ENCODE assay signal across 8 cellular contexts in genomic region chr3:15636028-15636709, GRCh38. TPM values are rescaled to one million over a fixed set of nuclear protein-coding genes. Genes with fewer than 3 reads are reported as not detected.
DNase-seq lines count a peak whose midpoint lies in the region; ATAC-seq and TF ChIP-seq lines count a peak whose summit lies in the region.

No MANE protein-coding gene starts in this region.

- H3K36me3 Mint-ChIP-seq in activated T-cell treated with anti-CD3 and anti-CD28 coated beads, Interleukin-2, amount 50 U/mL, for 4 hours (ENCODE audit: insufficient read depth), result peaks cover 6% of the 10 kb centered on the region

- H3K4me3 Mint-ChIP-seq in activated T-cell treated with anti-CD3 and anti-CD28 coated beads, Interleukin-2, amount 50 U/mL, for 4 hours, result peak overlapping the region; percentile 51

- H3K27me3 ChIP-seq in left ventricle myocardium inferior (ENCODE audit: low read depth) (no peaks in the 10 kb centered on the region), BE2C (no peaks in the 10 kb centered on the region)

- peak overlapping the region; percentile 7 for H3K4me3 ChIP-seq in left ventricle myocardium inferior
- H3K4me3 ChIP-seq in BE2C (ENCODE audit: low read depth, low read length), result no peak overlapping the region

- H3K9me3 ChIP-seq in left ventricle myocardium inferior (replicated peaks) (no peaks in the 10 kb centered on the region), BE2C (no peaks in the 10 kb centered on the region)

- DNase-seq in HK-2 (ENCODE audit: unreplicated experiment) (peak; percentile 35), left ventricle myocardium inferior (no peak), D341Med (ENCODE audit: low spot score) (no peak), BE2C (no peak)
- DNase-seq in activated T-cell treated with anti-CD3 and anti-CD28 coated beads, Interleukin-2, amount 50 U/mL, for 4 hours, result peak; percentile 14
- peak; percentile 49 for DNase-seq in stimulated activated CD8-positive, alpha-beta memory T cell treated with anti-CD3 and anti-CD28 coated beads, Interleukin-4, amount 100 ng/mL, for 48 hours

- peaks cover 29% of the 10 kb centered on the region for H3K4me1 Mint-ChIP-seq in activated T-cell treated with anti-CD3 and anti-CD28 coated beads, Interleukin-2, amount 50 U/mL, for 4 hours (ENCODE audit: low read depth)

- peak overlapping the region; percentile 73 for H3K27ac ChIP-seq in left ventricle myocardium inferior (replicated peaks)

- H3K36me3 ChIP-seq in left ventricle myocardium inferior (no peaks in the 10 kb centered on the region), BE2C (no peaks in the 10 kb centered on the region)

- TF ChIP-seq CTCF in left ventricle myocardium inferior (IDR thresholded peaks at IDR 0.05; ENCODE audit: borderline replicate concordance) (no peak), BE2C (IDR thresholded peaks at IDR 0.05; ENCODE audit: low read depth, low read length) (no peak)

- ATAC-seq in GM18519 (IDR thresholded peaks at IDR 0.05; ENCODE audit: low FRiP score, unreplicated experiment) (peak; percentile 47), HG02610 (IDR thresholded peaks at IDR 0.05; ENCODE audit: unreplicated experiment) (no peak)
- peak; percentile 83 to 88 for ATAC-seq in activated T-cell treated with anti-CD3 and anti-CD28 coated beads, Interleukin-2, amount 50 U/mL, for 4 hours

- H3K4me1 ChIP-seq in left ventricle myocardium inferior (peaks cover 44% of the 10 kb centered on the region), BE2C (no peaks in the 10 kb centered on the region)

- intact Hi-C loops in left ventricle myocardium inferior (cut with micrococcal nuclease), result no loop called here

- H3K9me3 Mint-ChIP-seq in activated T-cell treated with anti-CD3 and anti-CD28 coated beads, Interleukin-2, amount 50 U/mL, for 4 hours, result no peaks in the 10 kb centered on the region

- no peaks in the 10 kb centered on the region for H3K27me3 Mint-ChIP-seq in activated T-cell treated with anti-CD3 and anti-CD28 coated beads, Interleukin-2, amount 50 U/mL, for 4 hours (ENCODE audit: low read depth)

RNA-seq across cellular contexts. Expression of gene BTD, which starts 34.6 kb away (rescaled TPM):
- total RNA-seq in activated T-cell treated with anti-CD3 and anti-CD28 coated beads, Interleukin-2, amount 50 U/mL, for 4 hours, result 1 to 10 TPM; 3.0 to 3.3 (median 3.0) TPM
- 9.2 TPM for total RNA-seq in left ventricle myocardium inferior
- 2.3 TPM for polyA plus RNA-seq in BE2C (2012; ENCODE audit: insufficient read depth, insufficient read length, low read depth)

RNA-seq across cellular contexts. Expression of gene HACL1, which starts 34.8 kb away (rescaled TPM):
- 10 to 100 TPM; 23.1 to 34.5 (median 29.6) TPM for total RNA-seq in activated T-cell treated with anti-CD3 and anti-CD28 coated beads, Interleukin-2, amount 50 U/mL, for 4 hours
- 14.9 TPM for total RNA-seq in left ventricle myocardium inferior
- polyA plus RNA-seq in BE2C (2012; ENCODE audit: insufficient read depth, insufficient read length, low read depth), result 9.7 TPM

Comparison
In these comparisons a context has a peak if more than half of its experiments do, and no peak if none do; other contexts are left out.
1. DNase-seq: peak in HK-2 (single experiment), activated T-cell treated with anti-CD3 and anti-CD28 coated beads, Interleukin-2, amount 50 U/mL, for 4 hours (single experiment) and stimulated activated CD8-positive, alpha-beta memory T cell treated with anti-CD3 and anti-CD28 coated beads, Interleukin-4, amount 100 ng/mL, for 48 hours (single experiment); none in left ventricle myocardium inferior (single experiment), D341Med (single experiment) and BE2C (single experiment).